ENCODE assay signal across 1 cellular context in genomic region chr15:60718661-60719069, GRCh38.
TF ChIP-seq lines count a peak whose summit lies in the region.

No MANE protein-coding gene starts in this region.

TF ChIP-seq in HepG2, 621 proteins besides CTCF, POLR2A, EP300 and RAD21 (continued from another document and continues in another):
- TF ChIP-seq FOXP4 (CRISPR knock-in tag; IDR thresholded peaks at IDR 0.05) (peak; percentile 86), NR2C2 (CRISPR knock-in tag; IDR thresholded peaks at IDR 0.05; ENCODE audit: borderline replicate concordance) (peak; percentile 93), ZNF276 (CRISPR knock-in tag; IDR thresholded peaks at IDR 0.05; ENCODE audit: low read depth) (no peak), ZNF12 (CRISPR knock-in tag; IDR thresholded peaks at IDR 0.05) (0 out of 2 replicates have a peak, but pooled peaks have one; percentile 29), ZNF770 (CRISPR knock-in tag; IDR thresholded peaks at IDR 0.05) (no peak), RCOR2 (CRISPR knock-in tag; IDR thresholded peaks at IDR 0.05) (0 out of 2 replicates have a peak, but pooled peaks have one; percentile 45), FOXA1 (IDR thresholded peaks at IDR 0.05) (no peak), FOXA1 (CRISPR knock-in tag; IDR thresholded peaks at IDR 0.05) (peak; percentile 21; the same call in 1 of the 2 replicates), FOXA3 (CRISPR knock-in tag; IDR thresholded peaks at IDR 0.05) (peak; percentile 77), GFI1 (CRISPR knock-in tag; IDR thresholded peaks at IDR 0.05; ENCODE audit: borderline replicate concordance) (peak; percentile 65; the same call in 1 of the 2 replicates), NR2F1 (CRISPR knock-in tag; IDR thresholded peaks at IDR 0.05) (peak; percentile 85 to 94), AHDC1 (CRISPR knock-in tag; IDR thresholded peaks at IDR 0.05; ENCODE audit: borderline replicate concordance) (peak; percentile 94; the same call in 1 of the 2 replicates), REST (IDR thresholded peaks at IDR 0.05; ENCODE audit: borderline replicate concordance in 1 of 2, low read depth in 1 of 2, low read length in 2 of 2) (peak in 1 of 2 experiments; percentile 29; a peak in 1 of 4 replicates), TBL1XR1 (IDR thresholded peaks at IDR 0.05; ENCODE audit: borderline replicate concordance, low read length, partially characterized antibody) (peak; percentile 71), ZBTB37 (CRISPR knock-in tag; IDR thresholded peaks at IDR 0.05) (peak; percentile 83), PAXIP1 (CRISPR knock-in tag; conservative IDR thresholded peaks at IDR 0.05) (peak; percentile 91), ZNF232 (CRISPR knock-in tag; IDR thresholded peaks at IDR 0.05; ENCODE audit: borderline replicate concordance) (no peak), PITX1 (CRISPR knock-in tag; IDR thresholded peaks at IDR 0.05) (peak; percentile 89), FOSL2 (CRISPR knock-in tag; IDR thresholded peaks at IDR 0.05) (peak; percentile 40; the same call in 1 of the 2 replicates), GATAD2A (CRISPR knock-in tag; IDR thresholded peaks at IDR 0.05) (peak; percentile 88), PATZ1 (CRISPR knock-in tag; IDR thresholded peaks at IDR 0.05) (peak; percentile 33; the same call in 1 of the 2 replicates), SOX13 (IDR thresholded peaks at IDR 0.05) (peak; percentile 78), SOX13 (CRISPR knock-in tag; conservative IDR thresholded peaks at IDR 0.05 in 1 of 2, IDR thresholded peaks at IDR 0.05 in 1 of 2) (peak in 1 of 2 experiments; percentile 71; a peak in 1 of 4 replicates), POGZ (CRISPR knock-in tag; IDR thresholded peaks at IDR 0.05) (peak; percentile 78), ZNF749 (CRISPR knock-in tag; IDR thresholded peaks at IDR 0.05; ENCODE audit: borderline replicate concordance) (no peak), NR2F6 (IDR thresholded peaks at IDR 0.05) (peak; percentile 98), NR2F6 (CRISPR knock-in tag; IDR thresholded peaks at IDR 0.05) (peak; percentile 96), TERF1 (CRISPR knock-in tag; IDR thresholded peaks at IDR 0.05) (no peak), MAX (IDR thresholded peaks at IDR 0.05) (peak; percentile 39; the same call in 1 of the 2 replicates)
